ENCODE assay signal across 21 cellular contexts in the genomic region with DNA sequence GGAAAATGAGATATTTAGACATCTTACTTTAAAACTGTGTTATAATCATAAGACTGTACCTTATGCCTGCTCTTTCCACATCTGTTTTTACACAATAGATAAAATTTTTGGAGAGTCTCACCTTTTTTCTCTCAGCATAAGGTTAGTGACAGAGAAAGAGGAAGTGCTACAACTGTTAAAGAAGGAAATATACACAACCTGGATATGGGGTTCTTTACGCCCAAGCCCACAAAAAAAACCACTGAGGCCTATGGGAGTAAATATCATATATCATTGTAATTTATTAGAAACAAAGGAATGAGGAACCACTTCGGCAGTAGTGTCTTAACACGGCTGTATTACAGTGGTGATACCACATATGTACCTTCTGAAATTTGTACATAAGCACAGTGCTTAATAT.
"Had no signal": no experiment of that assay in that cellular context is flagged by ENCODE, and none has a peak within 500 bp of the region (broad histone marks: within the 10 kb centered on the region; RNA-seq: fewer than 3 reads in every experiment).

No MANE protein-coding gene starts in this region.

- FAIRE-seq: kidney, small intestine had no signal

- H3K36me3 Mint-ChIP-seq: activated CD4-positive, alpha-beta memory T cell treated with anti-CD3 and anti-CD28 coated beads for 36 hours had no signal

- ATAC-seq: activated naive CD8-positive, alpha-beta T cell treated with anti-CD3 and anti-CD28 coated beads, Interleukin-2, amount 50 U/mL, for 24 hours; lower lobe of right lung; naive thymus-derived CD4-positive, alpha-beta T cell; sciatic nerve had no signal

- H3K4me1 Mint-ChIP-seq: neural crest cell had no signal

- H3K4me3 ChIP-seq: lower lobe of right lung, testis, vagina had no signal

- H3K27ac ChIP-seq: lower lobe of right lung, testis, vagina had no signal

- DNase-seq: activated B cell treated with CpG ODN at 0.5 μM for 24 hours; activated CD4-positive, alpha-beta memory T cell treated with anti-CD3 and anti-CD28 coated beads for 36 hours; activated CD4-positive, alpha-beta T cell treated with anti-CD3 and anti-CD28 coated beads for 4 hours; activated effector memory CD4-positive, alpha-beta T cell treated with anti-CD3 and anti-CD28 coated beads, Interleukin-2, amount 50 U/mL, for 16 hours; activated naive CD4-positive, alpha-beta T cell treated with anti-CD3 and anti-CD28 coated beads, Interleukin-2, amount 50 U/mL, for 16 hours; activated naive CD8-positive, alpha-beta T cell treated with anti-CD3 and anti-CD28 coated beads, Interleukin-2, amount 50 U/mL, for 24 hours; cerebellar nuclear complex; effector CD4-positive, alpha-beta T cell; erythroblast; foreskin fibroblast; kidney; lower lobe of right lung; naive thymus-derived CD4-positive, alpha-beta T cell; occipital lobe; small intestine; stimulated activated CD4-positive, alpha-beta T cell treated with anti-CD3 and anti-CD28 coated beads, Interleukin-2, amount 100 ng/mL, for 24 hours; stimulated activated naive CD4-positive, alpha-beta T cell; testis had no signal

- H3K27me3 ChIP-seq: testis, vagina had no signal

- H3K27me3 Mint-ChIP-seq: activated B cell treated with CpG ODN at 0.5 μM for 24 hours; activated CD4-positive, alpha-beta memory T cell treated with anti-CD3 and anti-CD28 coated beads for 36 hours; activated naive CD8-positive, alpha-beta T cell treated with anti-CD3 and anti-CD28 coated beads, Interleukin-2, amount 50 U/mL, for 24 hours; naive thymus-derived CD4-positive, alpha-beta T cell had no signal

- H3K27ac Mint-ChIP-seq: activated B cell treated with CpG ODN at 0.5 μM for 24 hours; activated CD4-positive, alpha-beta memory T cell treated with anti-CD3 and anti-CD28 coated beads for 36 hours; activated naive CD8-positive, alpha-beta T cell treated with anti-CD3 and anti-CD28 coated beads, Interleukin-2, amount 50 U/mL, for 24 hours; naive thymus-derived CD4-positive, alpha-beta T cell had no signal

- H3K4me3 Mint-ChIP-seq: activated B cell treated with CpG ODN at 0.5 μM for 24 hours; activated CD4-positive, alpha-beta memory T cell treated with anti-CD3 and anti-CD28 coated beads for 36 hours; activated naive CD8-positive, alpha-beta T cell treated with anti-CD3 and anti-CD28 coated beads, Interleukin-2, amount 50 U/mL, for 24 hours; naive thymus-derived CD4-positive, alpha-beta T cell; neural crest cell had no signal
